Comparison of ENCODE assay signal across 12 cellular contexts in the genomic region with DNA sequence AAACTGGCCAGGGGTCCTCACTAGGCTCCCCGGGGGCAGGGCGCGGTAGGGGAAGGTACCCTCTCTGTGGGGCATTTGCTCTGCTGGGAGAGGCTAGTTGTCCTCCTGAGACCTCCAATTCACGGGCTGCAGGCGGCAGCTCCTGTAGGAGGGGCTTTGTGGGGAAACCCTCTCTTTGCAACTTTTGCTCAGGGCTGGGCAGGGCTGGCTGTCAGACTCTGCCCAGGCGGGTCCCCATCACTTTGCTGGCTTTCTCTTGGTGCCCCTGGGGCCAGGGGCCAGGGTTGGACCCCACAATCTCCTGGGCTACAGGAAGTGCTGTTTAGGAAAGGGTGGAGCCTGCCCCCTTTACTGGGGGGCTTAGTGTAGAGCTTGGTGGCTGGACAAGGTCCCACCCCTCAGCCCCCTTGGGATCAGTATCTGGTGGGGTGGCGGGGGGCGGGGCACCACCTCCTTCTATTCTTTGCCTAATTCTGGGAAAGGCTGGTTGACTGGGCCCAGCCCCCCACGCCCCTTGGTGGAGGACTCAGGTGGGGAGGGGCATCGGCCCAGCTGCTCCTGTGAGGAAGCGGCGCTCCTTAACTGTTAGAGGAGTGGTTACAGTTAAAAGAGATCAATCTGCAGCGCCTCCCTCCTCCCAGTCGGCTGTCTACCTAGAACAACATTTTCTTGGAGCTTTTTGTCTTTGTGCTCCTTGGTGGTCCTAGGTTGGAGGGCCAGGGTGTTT.
A peak's percentile ranks its signal among the peaks of the same experiment; 100 is the strongest.
DNase-seq lines count a peak whose midpoint lies in the region; ATAC-seq, FAIRE-seq and TF ChIP-seq lines count a peak whose summit lies in the region.
"Had no signal": no experiment of that assay in that cellular context is flagged by ENCODE, and none has a peak within 500 bp of the region (broad histone marks: within the 10 kb centered on the region; RNA-seq: fewer than 3 reads in every experiment).

No MANE protein-coding gene starts in this region.

- TF ChIP-seq CTCF in endodermal cell (conservative IDR thresholded peaks at IDR 0.05) (no peak), mucosa of descending colon (IDR thresholded peaks at IDR 0.05) (no peak), transverse colon (IDR thresholded peaks at IDR 0.05) (no peak)

- H3K36me3 ChIP-seq in endodermal cell (ENCODE audit: control insufficient read depth, insufficient read depth, low read length) (no peaks in the 10 kb centered on the region), mucosa of descending colon (ENCODE audit: low read depth) (no peaks in the 10 kb centered on the region), transverse colon (no peaks in the 10 kb centered on the region)
- H3K36me3 ChIP-seq: SJSA1 had no signal

- H3K27me3 ChIP-seq in endodermal cell (ENCODE audit: control insufficient read depth, insufficient read depth, low read length, poor library complexity, severe bottlenecking) (no peaks in the 10 kb centered on the region), transverse colon (peaks cover 5% of the 10 kb centered on the region)
- H3K27me3 ChIP-seq: SJSA1 had no signal

- H3K4me3 ChIP-seq in endodermal cell (ENCODE audit: low read length) (peak overlapping the region; percentile 71), mucosa of descending colon (no peak overlapping the region), transverse colon (peak overlapping the region in 3 of 4 donors; percentile 18 to 39 (median 30))
- H3K4me3 ChIP-seq: SJSA1 had no signal

- no peak overlapping the region for H3K9ac ChIP-seq in endodermal cell (ENCODE audit: extremely low read depth, low read length, poor library complexity, severe bottlenecking)

- H3K9me3 ChIP-seq in endodermal cell (ENCODE audit: control insufficient read depth, low read length): peaks cover 33% of the 10 kb centered on the region
- peaks cover 24% of the 10 kb centered on the region for H3K9me3 ChIP-seq in mucosa of descending colon
- H3K9me3 ChIP-seq in transverse colon: no peaks in the 10 kb centered on the region
- H3K9me3 ChIP-seq: SJSA1 had no signal

- H3K4me1 Mint-ChIP-seq in endodermal cell: peaks cover 9% of the 10 kb centered on the region

- TF ChIP-seq EP300 in transverse colon (IDR thresholded peaks at IDR 0.05; ENCODE audit: low read depth): no peak

- no peak for FAIRE-seq in GM19239 (lab: Jason Lieb, UNC)
- FAIRE-seq: islet of Langerhans had no signal

- H3K27me3 Mint-ChIP-seq in endodermal cell (ENCODE audit: insufficient read depth): peaks cover 13% of the 10 kb centered on the region

- H3K4me1 ChIP-seq in endodermal cell (ENCODE audit: control insufficient read depth, insufficient read depth, low read length) (no peaks in the 10 kb centered on the region), mucosa of descending colon (ENCODE audit: low read depth) (no peaks in the 10 kb centered on the region), transverse colon (no peaks in the 10 kb centered on the region)
- H3K4me1 ChIP-seq: SJSA1 had no signal

- in situ Hi-C loops in transverse colon (cut with MboI; ENCODE audit: low pct_ligation_motif_present in 1 of 4, low pct_unique_long_range_greater_than_20kb in 1 of 4, low sequenced_read_pairs in 3 of 4): no loop called here

- H3K27ac ChIP-seq in endodermal cell (ENCODE audit: low read depth, low read length) (peak overlapping the region; percentile 70), transverse colon (peak overlapping the region in 3 of 4 donors; percentile 12 to 24 (median 15))
- H3K27ac ChIP-seq: 22Rv1, SJSA1 had no signal

- H3K4me3 Mint-ChIP-seq in endodermal cell: peak overlapping the region; percentile 76

- ATAC-seq in mucosa of descending colon: peak; percentile 7
- no peak for ATAC-seq in HG02885 (IDR thresholded peaks at IDR 0.05; ENCODE audit: poor library complexity, unreplicated experiment)
- ATAC-seq in HG03039 (IDR thresholded peaks at IDR 0.05; ENCODE audit: unreplicated experiment): no peak

- H3K9me3 Mint-ChIP-seq in endodermal cell: peaks cover under 1% of the 10 kb centered on the region

- intact Hi-C loops in mucosa of descending colon (cut with DNase I, micrococcal nuclease): no loop called here
- intact Hi-C loops in transverse colon (cut with DNase I; ENCODE audit: low total_unique reads): loop anchor here (5.0 kb wide), 1 partner anchor 1738 kb away; no protein-coding TSS in a partner anchor

- H3K27ac Mint-ChIP-seq in endodermal cell: peak overlapping the region; percentile 92

- 30 to 59% methylated on average over 2 to 14 of the region's 14 CpGs for WGBS in endodermal cell (ENCODE audit: insufficient coverage in 1 of 2, insufficient read length in 1 of 2), 2 experiments
- 17% methylated on average over 14 of the region's 14 CpGs; no CpG with 5 or more reads in 1 of the 2 donors for WGBS in transverse colon (ENCODE audit: low coverage in 1 of 2), 2 donors

- no peaks in the 10 kb centered on the region for H3K36me3 Mint-ChIP-seq in endodermal cell (ENCODE audit: low read depth)

- no peak for TF ChIP-seq POLR2A in transverse colon (IDR thresholded peaks at IDR 0.05)

- peak; percentile 3 for DNase-seq in DMS 273 (lab: John Stamatoyannopoulos, UW; ENCODE audit: unreplicated experiment)
- DNase-seq in DMS 273 treated with DMSO at 0.1 percent for 48 hours (lab: John Stamatoyannopoulos, UW): no peak
- DNase-seq in endodermal cell: peak; percentile 95
- no peak for DNase-seq in mucosa of descending colon
- DNase-seq in transverse colon: no peak
- DNase-seq in GM19239 (ENCODE audit: insufficient read length, low spot score): no peak
- DNase-seq: activated gamma-delta T cell treated with Interleukin-2 at 50 U/mL for 16 hours had no signal

Comparison
In these comparisons a context has a peak if more than half of its experiments do, and no peak if none do; other contexts are left out.
1. DNase-seq: peak in DMS 273 (single experiment) and endodermal cell (single experiment); none in DMS 273 treated with DMSO at 0.1 percent for 48 hours (single experiment), mucosa of descending colon (0 of 3), transverse colon (single experiment) and GM19239 (single experiment).